ENCODE assay signal across 8 cellular contexts in genomic region chr13:27406178-27406939, GRCh38. TPM values are rescaled to one million over a fixed set of nuclear protein-coding genes. Genes with fewer than 3 reads are reported as not detected.
DNase-seq lines count a peak whose midpoint lies in the region; ATAC-seq, FAIRE-seq and TF ChIP-seq lines count a peak whose summit lies in the region.

No MANE protein-coding gene starts in this region.

- FAIRE-seq in astrocyte (lab: Jason Lieb, UNC): peak; percentile 47

- ATAC-seq in GM21447 (IDR thresholded peaks at IDR 0.05; ENCODE audit: unreplicated experiment) (peak; percentile 66), GM18868 (IDR thresholded peaks at IDR 0.05; ENCODE audit: unreplicated experiment) (no peak)

- H3K4me1 ChIP-seq in astrocyte (ENCODE audit: insufficient read depth, low read length): peaks cover 7% of the 10 kb centered on the region

- no peak overlapping the region for H2AFZ ChIP-seq in astrocyte (ENCODE audit: low read depth, low read length)

- no peak overlapping the region for H3K27ac ChIP-seq in astrocyte (ENCODE audit: low read depth, low read length)

- no peaks in the 10 kb centered on the region for H3K36me3 Mint-ChIP-seq in astrocyte (ENCODE audit: low read depth, unreplicated experiment)

- H3K36me3 ChIP-seq in astrocyte (ENCODE audit: insufficient read depth, low read length): no peaks in the 10 kb centered on the region

- DNase-seq in COLO829 (ENCODE audit: low spot score) (peak; percentile 50), NCI-H82 (lab: John Stamatoyannopoulos, UW) (peak; percentile 76), astrocyte (ENCODE audit: low read depth) (peak; percentile 16), kidney glomerular epithelial cell (lab: John Stamatoyannopoulos, UW) (peak; percentile 5), C1 segment of cervical spinal cord (lab: John Stamatoyannopoulos, UW) (no peak), cerebellar nuclear complex (lab: John Stamatoyannopoulos, UW) (no peak)

- H3K4me3 Mint-ChIP-seq in astrocyte (ENCODE audit: unreplicated experiment): no peak overlapping the region

- no peaks in the 10 kb centered on the region for H3K9me3 ChIP-seq in astrocyte (ENCODE audit: insufficient read depth, low read depth, low read length)

- H3K4me3 ChIP-seq in astrocyte (ENCODE audit: insufficient read depth, low read depth, low read length): no peak overlapping the region

- peaks cover 9% of the 10 kb centered on the region for H3K27me3 Mint-ChIP-seq in astrocyte (ENCODE audit: low read depth, unreplicated experiment)

- no peak overlapping the region for H3K27ac Mint-ChIP-seq in astrocyte (ENCODE audit: unreplicated experiment)

- H3K4me2 ChIP-seq in astrocyte (ENCODE audit: low read length): no peak overlapping the region

- no peak overlapping the region for H3K9ac ChIP-seq in astrocyte (ENCODE audit: low read length)

- H3K4me1 Mint-ChIP-seq in astrocyte (ENCODE audit: low read depth, unreplicated experiment): peaks cover 17% of the 10 kb centered on the region

- H3K79me2 ChIP-seq in astrocyte (ENCODE audit: insufficient read depth, low read length): no peaks in the 10 kb centered on the region

- H4K20me1 ChIP-seq in astrocyte (ENCODE audit: insufficient read depth, low read length): no peaks in the 10 kb centered on the region

- no peaks in the 10 kb centered on the region for H3K9me3 Mint-ChIP-seq in astrocyte (ENCODE audit: unreplicated experiment)

- H3K27me3 ChIP-seq in astrocyte (ENCODE audit: insufficient read depth, low read length): peaks cover 9% of the 10 kb centered on the region

- TF ChIP-seq CTCF in astrocyte (IDR thresholded peaks at IDR 0.05; ENCODE audit: insufficient read depth, low read depth, low read length): peak; percentile 65

RNA-seq across cellular contexts. Expression of gene GTF3A, which starts 18.1 kb away (rescaled TPM):
- total RNA-seq in astrocyte: 77.7 and 83.6 TPM in 2 replicates

RNA-seq across cellular contexts. Expression of gene MTIF3, which starts 44.0 kb away (rescaled TPM):
- 29.6 and 32.7 TPM in 2 replicates for total RNA-seq in astrocyte

Comparison
In these comparisons a context has a peak if more than half of its experiments do, and no peak if none do; other contexts are left out.
1. DNase-seq: peak in COLO829 (single experiment), NCI-H82 (single experiment), astrocyte (single experiment) and kidney glomerular epithelial cell (single experiment); none in C1 segment of cervical spinal cord (0 of 14) and cerebellar nuclear complex (0 of 2).